Comparison of ENCODE assay signal across 8 cellular contexts in genomic region chr3:195258449-195259145, GRCh38. TPM values are rescaled to one million over a fixed set of nuclear protein-coding genes. Genes with fewer than 3 reads are reported as not detected.
DNase-seq lines count a peak whose midpoint lies in the region; ATAC-seq and TF ChIP-seq lines count a peak whose summit lies in the region.

No MANE protein-coding gene starts in this region.

- TF ChIP-seq CTCF in brain microvascular endothelial cell (IDR thresholded peaks at IDR 0.05; ENCODE audit: low read depth, low read length, missing control alignments), result no peak

- H3K27ac Mint-ChIP-seq in CD4-positive, alpha-beta memory T cell, result peak overlapping the region; percentile 82 to 93 (median 89)
- H3K27ac Mint-ChIP-seq in naive thymus-derived CD4-positive, alpha-beta T cell, result peak overlapping the region; percentile 68 to 90 (median 82)

- peak overlapping the region in 7 of 8 donors; percentile 46 to 79 (median 63) for H3K4me3 Mint-ChIP-seq in CD4-positive, alpha-beta memory T cell
- H3K4me3 Mint-ChIP-seq in naive thymus-derived CD4-positive, alpha-beta T cell, result peak overlapping the region; percentile 17 to 68 (median 56)

- H3K9me3 ChIP-seq in CD4-positive, alpha-beta memory T cell (ENCODE audit: control insufficient read depth in 1 of 2, low read length in 2 of 2), result no peaks in the 10 kb centered on the region
- no peaks in the 10 kb centered on the region for H3K9me3 ChIP-seq in naive thymus-derived CD4-positive, alpha-beta T cell (ENCODE audit: control insufficient read depth in 2 of 3, low read length in 3 of 3)

- CTCF ChIA-PET in CD4-positive, alpha-beta memory T cell (lab: Charles Lee; ENCODE audit: partially characterized antibody), result interaction anchor here (1.5 to 4.9 kb wide), 5 partner anchors 12 to 587 kb away, joined by 5 to 48 read pairs (median 18); partner anchors contain the start of genes LSG1 and XXYLT1
- CTCF ChIA-PET in naive thymus-derived CD4-positive, alpha-beta T cell (lab: Charles Lee), result interaction anchor here (0.9 to 1.6 kb wide), 6 partner anchors 12 to 587 kb away, joined by 3 to 4 read pairs (median 4); partner anchors contain the start of gene XXYLT1

- in situ Hi-C loops in brain microvascular endothelial cell (cut with HindIII; ENCODE audit: low pct_ligation_motif_present, low sequenced_read_pairs), result no loop called here

- POLR2A ChIA-PET in CD4-positive, alpha-beta memory T cell (lab: Charles Lee; ENCODE audit: partially characterized antibody), result interaction anchor here (1.0 to 2.0 kb wide), 8 partner anchors 11 to 587 kb away, joined by 4 to 21 read pairs (median 5); partner anchors contain the start of genes FAM43A, LSG1 and PPP1R2
- POLR2A ChIA-PET in naive thymus-derived CD4-positive, alpha-beta T cell (lab: Charles Lee), result interaction anchor here (0.6 to 1.2 kb wide), 6 partner anchors 11 to 587 kb away, joined by 3 to 5 read pairs (median 3); partner anchors contain the start of genes LSG1 and XXYLT1

- no peaks in the 10 kb centered on the region for H3K27me3 Mint-ChIP-seq in CD4-positive, alpha-beta memory T cell
- no peaks in the 10 kb centered on the region for H3K27me3 Mint-ChIP-seq in naive thymus-derived CD4-positive, alpha-beta T cell

- H3K4me1 ChIP-seq in CD4-positive, alpha-beta memory T cell (ENCODE audit: insufficient read depth, low read length), result peaks cover 27% of the 10 kb centered on the region
- peaks cover 17 to 19% of the 10 kb centered on the region in 2 donors for H3K4me1 ChIP-seq in naive thymus-derived CD4-positive, alpha-beta T cell (ENCODE audit: control insufficient read depth in 2 of 2, insufficient read depth in 2 of 2, low read length in 2 of 2)

- peaks cover 9 to 24% (median 17%) of the 10 kb centered on the region in 4 donors for H3K4me1 Mint-ChIP-seq in CD4-positive, alpha-beta memory T cell
- H3K4me1 Mint-ChIP-seq in naive thymus-derived CD4-positive, alpha-beta T cell, result peaks cover 12 to 20% (median 17%) of the 10 kb centered on the region in 7 donors

- no peak for ATAC-seq in naive thymus-derived CD4-positive, alpha-beta T cell
- ATAC-seq in HG02763 (IDR thresholded peaks at IDR 0.05; ENCODE audit: unreplicated experiment), result no peak

- DNase-seq in CD4-positive, alpha-beta memory T cell, result peak in 4 of 5 donors; percentile 8 to 25 (median 16)
- DNase-seq in NCI-H1694 (lab: John Stamatoyannopoulos, UW) (peak; percentile 34), brain microvascular endothelial cell (no peak), GOT3 (lab: John Stamatoyannopoulos, UW) (no peak), CD1c-positive myeloid dendritic cell (ENCODE audit: extremely low spot score) (no peak), islet precursor cell (no peak)
- peak in 4 of 9 donors; percentile 17 to 25 (median 22) for DNase-seq in naive thymus-derived CD4-positive, alpha-beta T cell

- intact Hi-C loops in CD4-positive, alpha-beta memory T cell (cut with micrococcal nuclease), result loop anchor here (1.0 to 5.0 kb wide), 2 partner anchors 256 to 926 kb away; no protein-coding TSS in a partner anchor
- intact Hi-C loops in naive thymus-derived CD4-positive, alpha-beta T cell (cut with micrococcal nuclease), result loop anchor here (1.0 kb wide), 3 partner anchors 152 to 573 kb away; partner anchors contain the start of gene FAM43A (in 1 of the 2)

- no peaks in the 10 kb centered on the region for H3K9me3 Mint-ChIP-seq in CD4-positive, alpha-beta memory T cell
- no peaks in the 10 kb centered on the region for H3K9me3 Mint-ChIP-seq in naive thymus-derived CD4-positive, alpha-beta T cell

- H3K36me3 ChIP-seq in CD4-positive, alpha-beta memory T cell (ENCODE audit: insufficient read depth, low read length), result no peaks in the 10 kb centered on the region
- H3K36me3 ChIP-seq in brain microvascular endothelial cell (replicated peaks), result no peaks in the 10 kb centered on the region
- H3K36me3 ChIP-seq in naive thymus-derived CD4-positive, alpha-beta T cell (ENCODE audit: control insufficient read depth in 2 of 3, insufficient read depth in 3 of 3, low read length in 3 of 3), result no peaks in the 10 kb centered on the region

- H3K27me3 ChIP-seq in CD4-positive, alpha-beta memory T cell (ENCODE audit: insufficient read depth, low read length), result no peaks in the 10 kb centered on the region
- H3K27me3 ChIP-seq in brain microvascular endothelial cell (replicated peaks), result no peaks in the 10 kb centered on the region
- no peaks in the 10 kb centered on the region for H3K27me3 ChIP-seq in naive thymus-derived CD4-positive, alpha-beta T cell (ENCODE audit: control insufficient read depth in 2 of 2, insufficient read depth in 2 of 2, low read length in 2 of 2)

- H3K27ac ChIP-seq in CD4-positive, alpha-beta memory T cell (ENCODE audit: low read depth, low read length), result peak overlapping the region; percentile 76
- peak overlapping the region; percentile 92 for H3K27ac ChIP-seq in brain microvascular endothelial cell
- peak overlapping the region; percentile 73 for H3K27ac ChIP-seq in naive thymus-derived CD4-positive, alpha-beta T cell (ENCODE audit: low read depth, low read length)

- no peak overlapping the region for H3K4me3 ChIP-seq in CD4-positive, alpha-beta memory T cell (ENCODE audit: low read length in 2 of 2)
- no peak overlapping the region for H3K4me3 ChIP-seq in brain microvascular endothelial cell (ENCODE audit: low read depth, low read length)
- no peak overlapping the region for H3K4me3 ChIP-seq in naive thymus-derived CD4-positive, alpha-beta T cell (ENCODE audit: low read length)

- H3K36me3 Mint-ChIP-seq in CD4-positive, alpha-beta memory T cell, result no peaks in the 10 kb centered on the region
- H3K36me3 Mint-ChIP-seq in naive thymus-derived CD4-positive, alpha-beta T cell, result no peaks in the 10 kb centered on the region

RNA-seq across cellular contexts. Expression of gene XXYLT1, which starts 12.4 kb away (rescaled TPM):
- total RNA-seq in CD4-positive, alpha-beta memory T cell, result 1 to 10 TPM; 3.9 to 4.4 TPM
- polyA plus RNA-seq in CD4-positive, alpha-beta memory T cell, result 1 to 10 TPM; 4.2 to 6.3 TPM
- 10 to 100 TPM in 1 of 5 experiments, 1 to 10 TPM in 4; 4.1 to 11.7 (median 9.1) TPM for total RNA-seq in naive thymus-derived CD4-positive, alpha-beta T cell
- polyA plus RNA-seq in naive thymus-derived CD4-positive, alpha-beta T cell, result 1 to 10 TPM; 4.5 to 7.2 TPM

Comparison
In these comparisons a context has a peak if more than half of its experiments do, and no peak if none do; other contexts are left out.
1. DNase-seq: peak in CD4-positive, alpha-beta memory T cell (4 of 5) and NCI-H1694 (single experiment); none in brain microvascular endothelial cell (single experiment), GOT3 (single experiment), CD1c-positive myeloid dendritic cell (single experiment) and islet precursor cell (single experiment).
2. Peak in every context shown above with its lines, with median percentiles within 50 percentile points of each other: H3K27ac ChIP-seq.